ENCODE assay signal across 22 cellular contexts in genomic region chr1:56031011-56031410, GRCh38.
"Had no signal": no experiment of that assay in that cellular context is flagged by ENCODE, and none has a peak within 500 bp of the region (broad histone marks: within the 10 kb centered on the region; RNA-seq: fewer than 3 reads in every experiment).

No MANE protein-coding gene starts in this region.

- H3K27me3 ChIP-seq: esophagus squamous epithelium, gastrocnemius medialis, heart right ventricle, left lung had no signal

- ATAC-seq: esophagus mucosa, gastrocnemius medialis, heart right ventricle, left cardiac atrium, left lung, left ventricle myocardium superior, lower lobe of right lung, mucosa of descending colon had no signal

- H3K36me3 ChIP-seq: esophagus squamous epithelium, gastrocnemius medialis, heart right ventricle, left lung, lower lobe of right lung had no signal

- H3K4me3 ChIP-seq: coronary artery, dorsolateral prefrontal cortex, esophagus squamous epithelium, gastrocnemius medialis, left lung, lower lobe of right lung, mucosa of descending colon had no signal

- H3K9me3 ChIP-seq: esophagus squamous epithelium, gastrocnemius medialis, heart right ventricle, left lung, lower lobe of right lung, mucosa of descending colon had no signal

- H3K27ac ChIP-seq: coronary artery, dorsolateral prefrontal cortex, epithelial cell of prostate, esophagus squamous epithelium, gastrocnemius medialis, heart right ventricle, left lung, lower lobe of right lung had no signal

- H3K4me1 ChIP-seq: left lung, lower lobe of right lung had no signal

- DNase-seq: dorsolateral prefrontal cortex; effector CD4-positive, alpha-beta T cell; effector memory CD4-positive, alpha-beta T cell; erythroblast; esophagus squamous epithelium; foreskin fibroblast; foreskin melanocyte; gastrocnemius medialis; glutamatergic neuron; head of caudate nucleus; heart right ventricle; hippocampal formation; left cardiac atrium; left lung; left ventricle myocardium superior; lower lobe of right lung; mesenchymal stem cell; mucosa of descending colon; naive B cell had no signal
